29 cellular contexts compared by ENCODE assay signal in genomic region chr21:25371831-25372434, GRCh38.
DNase-seq lines count a peak whose midpoint lies in the region; ATAC-seq and TF ChIP-seq lines count a peak whose summit lies in the region.
"Had no signal": no experiment of that assay in that cellular context is flagged by ENCODE, and none has a peak within 500 bp of the region (broad histone marks: within the 10 kb centered on the region; RNA-seq: fewer than 3 reads in every experiment).

No MANE protein-coding gene starts in this region.

- H3K4me2 ChIP-seq in GM23338: peak overlapping the region; percentile 39

- no peak for TF ChIP-seq EP300 in gastroesophageal sphincter (IDR thresholded peaks at IDR 0.05)

- TF ChIP-seq CTCF in GM23338 (conservative IDR thresholded peaks at IDR 0.05; ENCODE audit: low read depth in 2 of 2) (no peak), WTC11 (IDR thresholded peaks at IDR 0.05) (no peak), gastroesophageal sphincter (IDR thresholded peaks at IDR 0.05) (no peak)

- no peaks in the 10 kb centered on the region for H3K9me3 Mint-ChIP-seq in GM23338
- H3K9me3 Mint-ChIP-seq in WTC11: no peaks in the 10 kb centered on the region
- H3K9me3 Mint-ChIP-seq in CD8-positive, alpha-beta memory T cell: no peaks in the 10 kb centered on the region
- H3K9me3 Mint-ChIP-seq: activated naive CD4-positive, alpha-beta T cell treated with anti-CD3 and anti-CD28 coated beads, Interleukin-2, amount 10 ng/mL, durations not matched to agents 7 days and 5 days; stimulated activated naive CD8-positive, alpha-beta T cell treated with anti-CD3 and anti-CD28 coated beads, Interleukin-15, amount 100 ng/mL, for 72 hours; T-helper 1 cell treated with Interleukin-12 subunit alpha and Interleukin-12 subunit beta and Interleukin-4 antibody, amounts not matched to agents 30 μg/mL and 1 μg/mL, for 36 hours had no signal

- TF ChIP-seq POLR2A in gastroesophageal sphincter (IDR thresholded peaks at IDR 0.05): no peak

- H3K9me2 ChIP-seq in GM23338 (ENCODE audit: insufficient read depth): no peaks in the 10 kb centered on the region

- H3K27me3 ChIP-seq in GM23338 (ENCODE audit: insufficient read depth) (no peaks in the 10 kb centered on the region), iPS-20b (ENCODE audit: insufficient read depth, low read length) (no peaks in the 10 kb centered on the region), gastroesophageal sphincter (no peaks in the 10 kb centered on the region)
- no peaks in the 10 kb centered on the region for H3K27me3 ChIP-seq in CD8-positive, alpha-beta memory T cell (ENCODE audit: insufficient read depth, low read length, poor library complexity, severe bottlenecking)
- H3K27me3 ChIP-seq: foreskin keratinocyte, neutrophil, thyroid gland, vagina had no signal

- H3K4me1 ChIP-seq in GM23338 (ENCODE audit: insufficient read depth) (peaks cover 21% of the 10 kb centered on the region), iPS-20b (ENCODE audit: insufficient read depth, low read length) (peaks cover 22% of the 10 kb centered on the region), gastroesophageal sphincter (peaks cover 0 to 3% (median 0%) of the 10 kb centered on the region in 3 donors)
- no peaks in the 10 kb centered on the region for H3K4me1 ChIP-seq in CD8-positive, alpha-beta memory T cell (ENCODE audit: insufficient read depth, low read length)
- H3K4me1 ChIP-seq: thyroid gland, vagina had no signal

- peak overlapping the region; percentile 61; the same call in 1 of the 2 replicates for H2AFZ ChIP-seq in GM23338

- WGBS in gastroesophageal sphincter (ENCODE audit: low coverage in 1 of 2), 2 donors: 37 to 47% methylated on average over 2 to 5 of the region's 5 CpGs

- H3K4me3 ChIP-seq in GM23338 (peak overlapping the region; percentile 33), iPS-20b (ENCODE audit: low read length) (peak overlapping the region; percentile 31), gastroesophageal sphincter (no peak overlapping the region)
- H3K4me3 ChIP-seq in CD8-positive, alpha-beta memory T cell (ENCODE audit: low read length): no peak overlapping the region
- H3K4me3 ChIP-seq: thyroid gland, vagina had no signal

- no peaks in the 10 kb centered on the region for H3K27me3 Mint-ChIP-seq in GM23338 (ENCODE audit: insufficient read depth, low read depth, poor library complexity)
- H3K27me3 Mint-ChIP-seq in WTC11 (ENCODE audit: low read depth): no peaks in the 10 kb centered on the region
- peaks cover 0 to 1% of the 10 kb centered on the region in 2 donors for H3K27me3 Mint-ChIP-seq in CD8-positive, alpha-beta memory T cell
- H3K27me3 Mint-ChIP-seq: B cell, naive B cell, progenitor cell of endocrine pancreas had no signal

- no peak overlapping the region for H3K9ac ChIP-seq in iPS-20b (ENCODE audit: low read depth, low read length)

- POLR2A ChIA-PET in WTC11 (lab: Charles Lee): no interaction called here
- POLR2A ChIA-PET in CD8-positive, alpha-beta memory T cell (lab: Charles Lee): no interaction called here

- no peaks in the 10 kb centered on the region for H3K36me3 ChIP-seq in GM23338 (ENCODE audit: insufficient read depth)
- H3K36me3 ChIP-seq in iPS-20b (ENCODE audit: insufficient read depth, low read depth, low read length): no peaks in the 10 kb centered on the region
- H3K36me3 ChIP-seq in CD8-positive, alpha-beta memory T cell (ENCODE audit: insufficient read depth, low read length): no peaks in the 10 kb centered on the region
- H3K36me3 ChIP-seq in gastroesophageal sphincter: no peaks in the 10 kb centered on the region
- H3K36me3 ChIP-seq: neutrophil, thyroid gland, vagina had no signal

- DNase-seq in A172 (ENCODE audit: low spot score): peak; percentile 62
- DNase-seq in GM23338 (ENCODE audit: low spot score): no peak
- DNase-seq in WTC11 (ENCODE audit: low spot score): no peak
- no peak for DNase-seq in CD8-positive, alpha-beta memory T cell
- no peak for DNase-seq in activated naive CD4-positive, alpha-beta T cell treated with anti-CD3 and anti-CD28 coated beads, Interleukin-2, amount 50 U/mL, for 16 hours
- DNase-seq in SW 1271 (lab: John Stamatoyannopoulos, UW): no peak
- DNase-seq: activated CD4-positive, alpha-beta T cell treated with anti-CD3 and anti-CD28 coated beads, Interleukin-2, amount 50 U/mL, for 48 hours; activated CD8-positive, alpha-beta memory T cell treated with anti-CD3 and anti-CD28 coated beads, Interleukin-2, amount 50 U/mL, for 4 hours; activated naive CD4-positive, alpha-beta T cell treated with anti-CD3 and anti-CD28 coated beads, Interleukin-2, amount 10 ng/mL, durations not matched to agents 7 days and 5 days; amygdala; effector CD4-positive, alpha-beta T cell; foreskin keratinocyte; GF-D8; hypothalamus; left ventricle myocardium superior; naive B cell; NCI-H1092 treated with DMSO at 0.1 percent for 48 hours; NCI-H2029; NCI-H526; stimulated activated naive CD8-positive, alpha-beta T cell treated with anti-CD3 and anti-CD28 coated beads, Interleukin-15, amount 100 ng/mL, for 72 hours; thyroid gland had no signal

- no peak overlapping the region for H3K4me3 Mint-ChIP-seq in GM23338
- H3K4me3 Mint-ChIP-seq in WTC11: no peak overlapping the region
- H3K4me3 Mint-ChIP-seq in CD8-positive, alpha-beta memory T cell: no peak overlapping the region
- H3K4me3 Mint-ChIP-seq: activated naive CD4-positive, alpha-beta T cell treated with anti-CD3 and anti-CD28 coated beads, Interleukin-2, amount 10 ng/mL, durations not matched to agents 7 days and 5 days; B cell; naive B cell; stimulated activated naive CD8-positive, alpha-beta T cell treated with anti-CD3 and anti-CD28 coated beads, Interleukin-15, amount 100 ng/mL, for 72 hours; T-helper 1 cell treated with Interleukin-12 subunit alpha and Interleukin-12 subunit beta and Interleukin-4 antibody, amounts not matched to agents 30 μg/mL and 1 μg/mL, for 36 hours had no signal

- CTCF ChIA-PET in WTC11 (lab: Charles Lee): interaction anchor here (1.1 to 1.4 kb wide), 2 partner anchors 14 to 21 kb away, joined by 3 to 5 read pairs; no protein-coding TSS in a partner anchor
- CTCF ChIA-PET in CD8-positive, alpha-beta memory T cell (lab: Charles Lee): no interaction called here

- H3K36me3 Mint-ChIP-seq in GM23338 (ENCODE audit: low read depth) (no peaks in the 10 kb centered on the region), WTC11 (no peaks in the 10 kb centered on the region)
- H3K36me3 Mint-ChIP-seq in CD8-positive, alpha-beta memory T cell: no peaks in the 10 kb centered on the region
- H3K36me3 Mint-ChIP-seq: activated naive CD4-positive, alpha-beta T cell treated with anti-CD3 and anti-CD28 coated beads, Interleukin-2, amount 10 ng/mL, durations not matched to agents 7 days and 5 days; naive B cell had no signal

- ATAC-seq in GM23338: no peak
- ATAC-seq in WTC11: no peak
- ATAC-seq in gastroesophageal sphincter: no peak
- ATAC-seq: activated CD4-positive, CD25-positive, alpha-beta regulatory T cell treated with anti-CD3 and anti-CD28 coated beads, Interleukin-2, amount 50 U/mL, for 24 hours; foreskin keratinocyte; left ventricle myocardium superior; stimulated activated naive CD8-positive, alpha-beta T cell treated with anti-CD3 and anti-CD28 coated beads, Interleukin-15, amount 100 ng/mL, for 72 hours had no signal

- H3K9me3 ChIP-seq in iPS-20b (ENCODE audit: insufficient read depth, low read depth, low read length) (no peaks in the 10 kb centered on the region), gastroesophageal sphincter (no peaks in the 10 kb centered on the region)
- no peaks in the 10 kb centered on the region for H3K9me3 ChIP-seq in CD8-positive, alpha-beta memory T cell (ENCODE audit: low read length)
- H3K9me3 ChIP-seq: neutrophil, thyroid gland, vagina had no signal

- H3K27ac ChIP-seq in GM23338 (ENCODE audit: low read depth): peak overlapping the region; percentile 88
- H3K27ac ChIP-seq in iPS-20b (ENCODE audit: low read length): no peak overlapping the region
- H3K27ac ChIP-seq in CD8-positive, alpha-beta memory T cell (ENCODE audit: low read depth, low read length): no peak overlapping the region
- H3K27ac ChIP-seq in gastroesophageal sphincter: no peak overlapping the region
- H3K27ac ChIP-seq: foreskin keratinocyte, neutrophil, thyroid gland, vagina had no signal

- H3K79me2 ChIP-seq in GM23338 (replicated peaks; ENCODE audit: insufficient read depth): no peaks in the 10 kb centered on the region

- H4K20me1 ChIP-seq in GM23338 (replicated peaks; ENCODE audit: insufficient read depth): no peaks in the 10 kb centered on the region

- H3K27ac Mint-ChIP-seq in GM23338 (no peak overlapping the region), WTC11 (peak overlapping the region; percentile 44; the same call in 1 of the 2 replicates)
- H3K27ac Mint-ChIP-seq in CD8-positive, alpha-beta memory T cell: no peak overlapping the region
- H3K27ac Mint-ChIP-seq: activated naive CD4-positive, alpha-beta T cell treated with anti-CD3 and anti-CD28 coated beads, Interleukin-2, amount 10 ng/mL, durations not matched to agents 7 days and 5 days; B cell; naive B cell; progenitor cell of endocrine pancreas; stimulated activated naive CD8-positive, alpha-beta T cell treated with anti-CD3 and anti-CD28 coated beads, Interleukin-15, amount 100 ng/mL, for 72 hours; T-helper 1 cell treated with Interleukin-12 subunit alpha and Interleukin-12 subunit beta and Interleukin-4 antibody, amounts not matched to agents 30 μg/mL and 1 μg/mL, for 36 hours had no signal

- H3K4me1 Mint-ChIP-seq in GM23338 (peaks cover 34% of the 10 kb centered on the region), WTC11 (peaks cover 50% of the 10 kb centered on the region)
- no peaks in the 10 kb centered on the region for H3K4me1 Mint-ChIP-seq in CD8-positive, alpha-beta memory T cell
- H3K4me1 Mint-ChIP-seq: B cell; stimulated activated naive CD8-positive, alpha-beta T cell treated with anti-CD3 and anti-CD28 coated beads, Interleukin-15, amount 100 ng/mL, for 72 hours had no signal

- 0 out of 2 replicates have a peak, but pooled peaks cover 4% of the 10 kb centered on the region for H3F3A ChIP-seq in GM23338 (replicated peaks; ENCODE audit: low read depth)

TF ChIP-seq in GM23338, 12 proteins besides CTCF, POLR2A, EP300 and RAD21 (continues in another document):
- TF ChIP-seq POLR2AphosphoS5 (IDR thresholded peaks at IDR 0.05; ENCODE audit: low read depth) (no peak), NANOG (IDR thresholded peaks at IDR 0.05; ENCODE audit: borderline replicate concordance) (no peak)

TF ChIP-seq in WTC11, 78 proteins besides CTCF, POLR2A, EP300 and RAD21 (continues in another document):
- no peak for TF ChIP-seq CREB1 (CRISPR knock-in tag; IDR thresholded peaks at IDR 0.05)
- TF ChIP-seq ZNF138 (CRISPR knock-in tag; conservative IDR thresholded peaks at IDR 0.05): no peak
- TF ChIP-seq JUN (CRISPR knock-in tag; IDR thresholded peaks at IDR 0.05): no peak

Comparison
In these comparisons a context has a peak if more than half of its experiments do, and no peak if none do; other contexts are left out.
1. H3K4me3 ChIP-seq: peak in GM23338 (single experiment) and iPS-20b (single experiment); none in CD8-positive, alpha-beta memory T cell (single experiment) and gastroesophageal sphincter (0 of 2).